In genomic region chr5:88934401-88934800, GRCh38 we compare ENCODE assay signal across 1 cellular context.
A peak's percentile ranks its signal among the peaks of the same experiment; 100 is the strongest.
TF ChIP-seq lines count a peak whose summit lies in the region.

No MANE protein-coding gene starts in this region.

TF ChIP-seq in K562, 482 proteins besides CTCF, POLR2A, EP300 and RAD21 (continued from another document and continues in another):
- TF ChIP-seq, protein P1, sequence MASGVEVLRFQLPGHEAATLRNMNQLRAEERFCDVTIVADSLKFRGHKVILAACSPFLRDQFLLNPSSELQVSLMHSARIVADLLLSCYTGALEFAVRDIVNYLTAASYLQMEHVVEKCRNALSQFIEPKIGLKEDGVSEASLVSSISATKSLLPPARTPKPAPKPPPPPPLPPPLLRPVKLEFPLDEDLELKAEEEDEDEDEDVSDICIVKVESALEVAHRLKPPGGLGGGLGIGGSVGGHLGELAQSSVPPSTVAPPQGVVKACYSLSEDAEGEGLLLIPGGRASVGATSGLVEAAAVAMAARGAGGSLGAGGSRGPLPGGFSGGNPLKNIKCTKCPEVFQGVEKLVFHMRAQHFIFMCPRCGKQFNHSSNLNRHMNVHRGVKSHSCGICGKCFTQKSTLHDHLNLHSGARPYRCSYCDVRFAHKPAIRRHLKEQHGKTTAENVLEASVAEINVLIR (CRISPR knock-in tag; IDR thresholded peaks at IDR 0.05) = no peak
- TF ChIP-seq CAMTA2 (CRISPR knock-in tag; conservative IDR thresholded peaks at IDR 0.05) (no peak), RCOR1 (IDR thresholded peaks at IDR 0.05; ENCODE audit: borderline replicate concordance in 1 of 2, low read depth in 2 of 2, low read length in 2 of 2) (no peak), MBD1 (CRISPR knock-in tag; IDR thresholded peaks at IDR 0.05) (no peak), ZNF584 (CRISPR knock-in tag; IDR thresholded peaks at IDR 0.05; ENCODE audit: low read depth) (no peak), TAL1 (IDR thresholded peaks at IDR 0.05) (peak; percentile 55), KAT8 (IDR thresholded peaks at IDR 0.05; ENCODE audit: low read depth) (no peak), FOXK1 (CRISPR knock-in tag; IDR thresholded peaks at IDR 0.05; ENCODE audit: borderline replicate concordance) (no peak), FUS (optimal IDR thresholded peaks at IDR 0.05; ENCODE audit: low read depth, low read length) (no peak), XRCC4 (IDR thresholded peaks at IDR 0.05; ENCODE audit: extremely low read depth, insufficient read depth, insufficient read length) (no peak), DNMT1 (IDR thresholded peaks at IDR 0.05) (no peak), BHLHE40 (IDR thresholded peaks at IDR 0.05; ENCODE audit: low read length) (no peak), NONO (IDR thresholded peaks at IDR 0.05; ENCODE audit: low read depth in 2 of 2, low read length in 1 of 2) (no peak), CUX1 (CRISPR knock-in tag; IDR thresholded peaks at IDR 0.05) (no peak), SAFB (IDR thresholded peaks at IDR 0.05; ENCODE audit: borderline replicate concordance, low read depth, low read length) (no peak), ATF7 (IDR thresholded peaks at IDR 0.05) (no peak), HLTF (IDR thresholded peaks at IDR 0.05) (no peak), ZHX1 (conservative IDR thresholded peaks at IDR 0.05; ENCODE audit: low read length) (no peak), MED1 (CRISPR knock-in tag; IDR thresholded peaks at IDR 0.05; ENCODE audit: borderline replicate concordance) (no peak), ZFP30 (CRISPR knock-in tag; IDR thresholded peaks at IDR 0.05; ENCODE audit: borderline replicate concordance) (no peak), PBX2 (CRISPR knock-in tag; IDR thresholded peaks at IDR 0.05; ENCODE audit: low read depth) (no peak), PBX2 (tag; conservative IDR thresholded peaks at IDR 0.05; ENCODE audit: low read depth) (0 out of 2 replicates have a peak, but pooled peaks have one; percentile 22), NFRKB (IDR thresholded peaks at IDR 0.05; ENCODE audit: low read depth) (no peak), DIDO1 (tag; IDR thresholded peaks at IDR 0.05; ENCODE audit: low read depth) (no peak), RBM39 (optimal IDR thresholded peaks at IDR 0.05; ENCODE audit: low read depth, low read length) (no peak), RBFOX2 (IDR thresholded peaks at IDR 0.05; ENCODE audit: low read depth, low read length) (no peak), TBP (optimal IDR thresholded peaks at IDR 0.05; ENCODE audit: low read depth, low read length) (no peak), ZNF589 (CRISPR knock-in tag; IDR thresholded peaks at IDR 0.05; ENCODE audit: low read depth) (no peak), SMAD3 (CRISPR knock-in tag; conservative IDR thresholded peaks at IDR 0.05) (no peak), PHF8 (IDR thresholded peaks at IDR 0.05; ENCODE audit: borderline replicate concordance, low read length) (no peak), ZNF561 (CRISPR knock-in tag; conservative IDR thresholded peaks at IDR 0.05) (no peak), MEIS2 (IDR thresholded peaks at IDR 0.05; ENCODE audit: partially characterized antibody) (peak; percentile 68), GABPB2 (CRISPR knock-in tag; conservative IDR thresholded peaks at IDR 0.05) (no peak)
- TF ChIP-seq, protein P2, sequence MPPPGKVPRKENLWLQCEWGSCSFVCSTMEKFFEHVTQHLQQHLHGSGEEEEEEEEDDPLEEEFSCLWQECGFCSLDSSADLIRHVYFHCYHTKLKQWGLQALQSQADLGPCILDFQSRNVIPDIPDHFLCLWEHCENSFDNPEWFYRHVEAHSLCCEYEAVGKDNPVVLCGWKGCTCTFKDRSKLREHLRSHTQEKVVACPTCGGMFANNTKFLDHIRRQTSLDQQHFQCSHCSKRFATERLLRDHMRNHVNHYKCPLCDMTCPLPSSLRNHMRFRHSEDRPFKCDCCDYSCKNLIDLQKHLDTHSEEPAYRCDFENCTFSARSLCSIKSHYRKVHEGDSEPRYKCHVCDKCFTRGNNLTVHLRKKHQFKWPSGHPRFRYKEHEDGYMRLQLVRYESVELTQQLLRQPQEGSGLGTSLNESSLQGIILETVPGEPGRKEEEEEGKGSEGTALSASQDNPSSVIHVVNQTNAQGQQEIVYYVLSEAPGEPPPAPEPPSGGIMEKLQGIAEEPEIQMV (tag; conservative IDR thresholded peaks at IDR 0.05; ENCODE audit: low read depth) = no peak
- TF ChIP-seq, protein P3, sequence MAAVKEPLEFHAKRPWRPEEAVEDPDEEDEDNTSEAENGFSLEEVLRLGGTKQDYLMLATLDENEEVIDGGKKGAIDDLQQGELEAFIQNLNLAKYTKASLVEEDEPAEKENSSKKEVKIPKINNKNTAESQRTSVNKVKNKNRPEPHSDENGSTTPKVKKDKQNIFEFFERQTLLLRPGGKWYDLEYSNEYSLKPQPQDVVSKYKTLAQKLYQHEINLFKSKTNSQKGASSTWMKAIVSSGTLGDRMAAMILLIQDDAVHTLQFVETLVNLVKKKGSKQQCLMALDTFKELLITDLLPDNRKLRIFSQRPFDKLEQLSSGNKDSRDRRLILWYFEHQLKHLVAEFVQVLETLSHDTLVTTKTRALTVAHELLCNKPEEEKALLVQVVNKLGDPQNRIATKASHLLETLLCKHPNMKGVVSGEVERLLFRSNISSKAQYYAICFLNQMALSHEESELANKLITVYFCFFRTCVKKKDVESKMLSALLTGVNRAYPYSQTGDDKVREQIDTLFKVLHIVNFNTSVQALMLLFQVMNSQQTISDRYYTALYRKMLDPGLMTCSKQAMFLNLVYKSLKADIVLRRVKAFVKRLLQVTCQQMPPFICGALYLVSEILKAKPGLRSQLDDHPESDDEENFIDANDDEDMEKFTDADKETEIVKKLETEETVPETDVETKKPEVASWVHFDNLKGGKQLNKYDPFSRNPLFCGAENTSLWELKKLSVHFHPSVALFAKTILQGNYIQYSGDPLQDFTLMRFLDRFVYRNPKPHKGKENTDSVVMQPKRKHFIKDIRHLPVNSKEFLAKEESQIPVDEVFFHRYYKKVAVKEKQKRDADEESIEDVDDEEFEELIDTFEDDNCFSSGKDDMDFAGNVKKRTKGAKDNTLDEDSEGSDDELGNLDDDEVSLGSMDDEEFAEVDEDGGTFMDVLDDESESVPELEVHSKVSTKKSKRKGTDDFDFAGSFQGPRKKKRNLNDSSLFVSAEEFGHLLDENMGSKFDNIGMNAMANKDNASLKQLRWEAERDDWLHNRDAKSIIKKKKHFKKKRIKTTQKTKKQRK (IDR thresholded peaks at IDR 0.05; ENCODE audit: borderline replicate concordance, low read depth, low read length) = no peak
- TF ChIP-seq, protein P4, sequence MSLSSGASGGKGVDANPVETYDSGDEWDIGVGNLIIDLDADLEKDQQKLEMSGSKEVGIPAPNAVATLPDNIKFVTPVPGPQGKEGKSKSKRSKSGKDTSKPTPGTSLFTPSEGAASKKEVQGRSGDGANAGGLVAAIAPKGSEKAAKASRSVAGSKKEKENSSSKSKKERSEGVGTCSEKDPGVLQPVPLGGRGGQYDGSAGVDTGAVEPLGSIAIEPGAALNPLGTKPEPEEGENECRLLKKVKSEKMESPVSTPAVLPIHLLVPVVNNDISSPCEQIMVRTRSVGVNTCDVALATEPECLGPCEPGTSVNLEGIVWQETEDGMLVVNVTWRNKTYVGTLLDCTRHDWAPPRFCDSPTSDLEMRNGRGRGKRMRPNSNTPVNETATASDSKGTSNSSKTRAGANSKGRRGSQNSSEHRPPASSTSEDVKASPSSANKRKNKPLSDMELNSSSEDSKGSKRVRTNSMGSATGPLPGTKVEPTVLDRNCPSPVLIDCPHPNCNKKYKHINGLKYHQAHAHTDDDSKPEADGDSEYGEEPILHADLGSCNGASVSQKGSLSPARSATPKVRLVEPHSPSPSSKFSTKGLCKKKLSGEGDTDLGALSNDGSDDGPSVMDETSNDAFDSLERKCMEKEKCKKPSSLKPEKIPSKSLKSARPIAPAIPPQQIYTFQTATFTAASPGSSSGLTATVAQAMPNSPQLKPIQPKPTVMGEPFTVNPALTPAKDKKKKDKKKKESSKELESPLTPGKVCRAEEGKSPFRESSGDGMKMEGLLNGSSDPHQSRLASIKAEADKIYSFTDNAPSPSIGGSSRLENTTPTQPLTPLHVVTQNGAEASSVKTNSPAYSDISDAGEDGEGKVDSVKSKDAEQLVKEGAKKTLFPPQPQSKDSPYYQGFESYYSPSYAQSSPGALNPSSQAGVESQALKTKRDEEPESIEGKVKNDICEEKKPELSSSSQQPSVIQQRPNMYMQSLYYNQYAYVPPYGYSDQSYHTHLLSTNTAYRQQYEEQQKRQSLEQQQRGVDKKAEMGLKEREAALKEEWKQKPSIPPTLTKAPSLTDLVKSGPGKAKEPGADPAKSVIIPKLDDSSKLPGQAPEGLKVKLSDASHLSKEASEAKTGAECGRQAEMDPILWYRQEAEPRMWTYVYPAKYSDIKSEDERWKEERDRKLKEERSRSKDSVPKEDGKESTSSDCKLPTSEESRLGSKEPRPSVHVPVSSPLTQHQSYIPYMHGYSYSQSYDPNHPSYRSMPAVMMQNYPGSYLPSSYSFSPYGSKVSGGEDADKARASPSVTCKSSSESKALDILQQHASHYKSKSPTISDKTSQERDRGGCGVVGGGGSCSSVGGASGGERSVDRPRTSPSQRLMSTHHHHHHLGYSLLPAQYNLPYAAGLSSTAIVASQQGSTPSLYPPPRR (CRISPR knock-in tag; IDR thresholded peaks at IDR 0.05; ENCODE audit: borderline replicate concordance) = no peak
